In the genomic region with DNA sequence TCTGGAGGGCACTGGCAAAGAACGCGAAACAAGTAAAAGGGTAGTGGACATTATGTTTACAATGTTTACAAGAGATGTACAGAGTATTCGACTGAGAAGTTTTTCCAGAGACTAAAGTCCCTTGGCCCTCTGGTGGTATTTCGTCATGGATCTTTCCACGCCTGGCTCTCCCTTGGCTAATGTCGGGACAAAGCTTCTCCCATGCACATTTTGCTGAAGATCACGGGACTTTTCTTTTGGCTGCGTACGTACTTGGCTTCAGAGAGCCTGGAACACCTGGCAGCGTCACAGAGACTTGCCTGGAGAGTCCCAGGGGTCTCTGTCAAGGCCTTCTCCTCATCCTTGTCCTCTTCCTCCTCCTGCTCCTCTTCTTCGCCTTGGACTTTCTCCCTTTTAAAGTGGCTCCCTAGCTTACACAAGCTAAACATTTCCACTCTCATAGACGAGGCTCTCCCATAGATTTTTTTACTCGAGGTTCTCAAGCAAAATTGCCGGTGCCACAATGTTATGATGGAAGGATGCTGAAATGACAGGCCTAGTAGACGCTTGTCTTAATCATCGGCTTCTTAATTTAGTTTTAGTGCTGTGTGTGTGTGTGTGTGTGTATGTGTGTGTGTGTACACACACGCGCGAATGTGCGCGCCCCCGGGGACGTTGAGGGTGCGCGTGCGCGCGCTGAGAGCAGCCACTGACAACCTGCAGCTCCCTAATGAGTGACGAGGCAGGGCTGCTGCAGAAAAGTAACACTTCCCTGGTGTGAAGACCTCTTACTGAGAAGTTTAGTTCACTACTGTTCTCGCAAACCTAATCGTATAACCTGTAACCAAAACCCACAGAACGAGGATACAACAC, we compare ENCODE assay signal across 31 cellular contexts. TPM values are rescaled to one million over a fixed set of nuclear protein-coding genes. Genes with fewer than 3 reads are reported as not detected.
A peak's percentile ranks its signal among the peaks of the same experiment; 100 is the strongest.
DNase-seq lines count a peak whose midpoint lies in the region; ATAC-seq and TF ChIP-seq lines count a peak whose summit lies in the region.
"Had no signal": no experiment of that assay in that cellular context is flagged by ENCODE, and none has a peak within 500 bp of the region (broad histone marks: within the 10 kb centered on the region; RNA-seq: fewer than 3 reads in every experiment).

No MANE protein-coding gene starts in this region.

- no peak overlapping the region for H3K4me3 ChIP-seq in endodermal cell (ENCODE audit: low read length)
- H3K4me3 ChIP-seq: breast epithelium, coronary artery, esophagus squamous epithelium, gastrocnemius medialis, lung, prostate gland, stomach had no signal

- H3K4me3 Mint-ChIP-seq in endodermal cell (no peak overlapping the region), chondrocyte (ENCODE audit: unreplicated experiment) (no peak overlapping the region)
- H3K4me3 Mint-ChIP-seq: activated CD8-positive, alpha-beta T cell treated with anti-CD3 and anti-CD28 coated beads for 36 hours; CD4-positive, alpha-beta memory T cell; neural crest cell had no signal

- no peaks in the 10 kb centered on the region for H3K36me3 ChIP-seq in endodermal cell (ENCODE audit: control insufficient read depth, insufficient read depth, low read length)
- H3K36me3 ChIP-seq: breast epithelium, esophagus squamous epithelium, gastrocnemius medialis, prostate gland, stomach had no signal

- no peak overlapping the region for H3K9ac ChIP-seq in endodermal cell (ENCODE audit: extremely low read depth, low read length, poor library complexity, severe bottlenecking)
- H3K9ac ChIP-seq: KMS-11 had no signal

- 10 to 15% methylated on average over 12 to 32 of the region's 32 CpGs for WGBS in endodermal cell (ENCODE audit: insufficient coverage in 1 of 2, insufficient read length in 1 of 2), 2 experiments

- peak; percentile 68 for DNase-seq in NCI-H2107 (lab: John Stamatoyannopoulos, UW)
- no peak for DNase-seq in NCI-H2107 treated with DMSO at 0.1 percent for 48 hours (lab: John Stamatoyannopoulos, UW; ENCODE audit: unreplicated experiment)
- peak; percentile 70 to 81 for DNase-seq in NCI-H446 (lab: John Stamatoyannopoulos, UW)
- peak; percentile 54 for DNase-seq in endodermal cell
- peak; percentile 47 for DNase-seq in retina
- no peak for DNase-seq in chondrocyte (ENCODE audit: low spot score)
- DNase-seq: activated CD4-positive, alpha-beta T cell treated with anti-CD3 and anti-CD28 coated beads for 1 hour; activated CD8-positive, alpha-beta T cell treated with anti-CD3 and anti-CD28 coated beads for 36 hours; activated effector memory CD4-positive, alpha-beta T cell treated with anti-CD3 and anti-CD28 coated beads, Interleukin-2, amount 50 U/mL, for 16 hours; activated T-cell treated with anti-CD3 and anti-CD28 coated beads for 4 hours; AML-193; CD4-positive, alpha-beta memory T cell; DMS53; esophagus squamous epithelium; gastrocnemius medialis; GDM1; H9; NCI-H345; stimulated activated CD8-positive, alpha-beta memory T cell treated with anti-CD3 and anti-CD28 coated beads, Interleukin-4, amount 100 ng/mL, for 48 hours; stomach; trophoblast cell had no signal

- H3K4me1 Mint-ChIP-seq in endodermal cell (peaks cover 54% of the 10 kb centered on the region), chondrocyte (ENCODE audit: low read depth) (peaks cover 21% of the 10 kb centered on the region)

- H3K9me3 Mint-ChIP-seq in endodermal cell: no peaks in the 10 kb centered on the region
- no peaks in the 10 kb centered on the region for H3K9me3 Mint-ChIP-seq in chondrocyte (ENCODE audit: low read depth)
- H3K9me3 Mint-ChIP-seq: neural crest cell had no signal

- TF ChIP-seq CTCF in endodermal cell (conservative IDR thresholded peaks at IDR 0.05): no peak
- TF ChIP-seq CTCF in chondrocyte (IDR thresholded peaks at IDR 0.05): no peak

- H3K36me3 Mint-ChIP-seq in endodermal cell (ENCODE audit: low read depth): no peaks in the 10 kb centered on the region
- peaks cover 2% of the 10 kb centered on the region for H3K36me3 Mint-ChIP-seq in chondrocyte (ENCODE audit: low read depth)

- no peak overlapping the region for H3K27ac ChIP-seq in endodermal cell (ENCODE audit: low read depth, low read length)
- H3K27ac ChIP-seq: breast epithelium, coronary artery, esophagus squamous epithelium, gastrocnemius medialis, KMS-11, prostate gland, stomach had no signal

- peaks cover 96% of the 10 kb centered on the region for H3K27me3 ChIP-seq in endodermal cell (ENCODE audit: control insufficient read depth, insufficient read depth, low read length, poor library complexity, severe bottlenecking)

- H3K27ac Mint-ChIP-seq in endodermal cell (no peak overlapping the region), chondrocyte (ENCODE audit: unreplicated experiment) (no peak overlapping the region)
- H3K27ac Mint-ChIP-seq: activated CD8-positive, alpha-beta T cell treated with anti-CD3 and anti-CD28 coated beads for 36 hours; H9 had no signal

- TF ChIP-seq POLR2A in GM18505 (IDR thresholded peaks at IDR 0.05; ENCODE audit: borderline replicate concordance, extremely low read depth, insufficient read depth, insufficient read length): no peak

- no peaks in the 10 kb centered on the region for H3K9me3 ChIP-seq in endodermal cell (ENCODE audit: control insufficient read depth, low read length)
- H3K9me3 ChIP-seq: breast epithelium, esophagus squamous epithelium, gastrocnemius medialis, prostate gland had no signal

- H3K27me3 Mint-ChIP-seq in endodermal cell (ENCODE audit: insufficient read depth) (peaks cover 96% of the 10 kb centered on the region), chondrocyte (ENCODE audit: low read depth) (peaks cover 84% of the 10 kb centered on the region)

- peaks cover 7% of the 10 kb centered on the region for H3K4me1 ChIP-seq in endodermal cell (ENCODE audit: control insufficient read depth, insufficient read depth, low read length)
- H3K4me1 ChIP-seq: breast epithelium, prostate gland had no signal

- ATAC-seq in GM18505 (IDR thresholded peaks at IDR 0.05; ENCODE audit: unreplicated experiment): no peak
- no peak for ATAC-seq in HG03025 (IDR thresholded peaks at IDR 0.05; ENCODE audit: low FRiP score, unreplicated experiment)
- ATAC-seq: activated CD8-positive, alpha-beta T cell treated with anti-CD3 and anti-CD28 coated beads for 36 hours; gastrocnemius medialis had no signal

RNA-seq across cellular contexts. Expression of gene FOXG1, which starts 4.9 kb away (rescaled TPM):
- under 1 TPM; 0.04 to 0.07 TPM for total RNA-seq in endodermal cell
- polyA plus RNA-seq in endodermal cell (2013, experiment 1 of 2): 0.82 TPM
- polyA plus RNA-seq in endodermal cell (2013, experiment 2 of 2): 0.79 TPM
- total RNA-seq in chondrocyte: not detected in 3 replicates
- total RNA-seq: activated CD8-positive, alpha-beta T cell treated with anti-CD3 and anti-CD28 coated beads for 36 hours; breast epithelium; CD4-positive, alpha-beta memory T cell; gastrocnemius medialis; neural crest cell; T-helper 1 cell treated with Interleukin-12 subunit alpha and Interleukin-12 subunit beta and Interleukin-4 antibody, amounts not matched to agents 30 ng/mL and 1 ng/mL, for 36 hours had no signal
- polyA plus RNA-seq: CD4-positive, alpha-beta memory T cell; keratinocyte had no signal

Comparison
In these comparisons a context has a peak if more than half of its experiments do, and no peak if none do; other contexts are left out.
1. DNase-seq: peak in NCI-H2107 (single experiment), NCI-H446 (2 of 2), endodermal cell (single experiment) and retina (single experiment); none in NCI-H2107 treated with DMSO at 0.1 percent for 48 hours (single experiment) and chondrocyte (single experiment).